In the genomic region with DNA sequence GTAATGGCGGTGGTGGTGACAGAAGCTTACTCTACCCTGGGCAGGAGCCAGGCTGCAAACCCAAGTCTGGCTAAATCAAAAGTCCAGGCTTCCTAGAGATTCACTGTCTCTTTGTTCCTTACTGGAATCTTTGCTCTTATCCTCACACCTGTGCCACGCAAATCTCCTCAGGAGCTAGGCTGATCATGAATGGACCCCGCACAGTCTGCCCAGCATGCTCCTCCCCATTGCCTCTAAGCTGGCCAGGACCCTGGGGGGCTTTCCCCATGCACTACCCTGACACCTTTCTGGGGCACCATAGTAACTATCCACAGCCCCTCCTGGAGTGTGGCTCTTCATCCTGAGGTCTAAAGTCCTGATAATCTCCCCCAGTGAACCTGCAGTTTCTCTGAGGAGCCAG, we compare ENCODE assay signal across 12 cellular contexts. TPM values are rescaled to one million over a fixed set of nuclear protein-coding genes. Genes with fewer than 3 reads are reported as not detected.
DNase-seq lines count a peak whose midpoint lies in the region; ATAC-seq and TF ChIP-seq lines count a peak whose summit lies in the region.
"Not testable (repeated sequence)": the region's sequence is repeated elsewhere in the genome, so short reads cannot be mapped to it uniquely, and the experiment has no call there.
"Had no signal": no experiment of that assay in that cellular context is flagged by ENCODE, and none has a peak within 500 bp of the region (broad histone marks: within the 10 kb centered on the region; RNA-seq: fewer than 3 reads in every experiment).

No MANE protein-coding gene starts in this region.

- H3K56ac ChIP-seq in mesendoderm (ENCODE audit: low read length): not testable (repeated sequence)

- not testable (repeated sequence) for H3K9me3 Mint-ChIP-seq in natural killer cell treated with Interleukin-12 subunit alpha and Interleukin-12 subunit beta and Interleukin-15 and Interleukin-18, amount 100 ng/mL, for 72 hours; stimulated activated effector memory CD8-positive, alpha-beta T cell treated with anti-CD3 and anti-CD28 coated beads, Interleukin-12 subunit alpha, Interleukin-12 subunit beta, amount 100 ng/mL, for 72 hours; stimulated activated memory B cell treated with anti-CD40 and anti-IgM and Interleukin-4, amounts not matched to agents 10 μg/mL and 1 μg/mL and 100 μg/mL, for 72 hours

- H3K4me1 Mint-ChIP-seq in natural killer cell treated with Interleukin-12 subunit alpha and Interleukin-12 subunit beta and Interleukin-15 and Interleukin-18, amount 100 ng/mL, for 72 hours (ENCODE audit: low read depth in 2 of 2); stimulated activated effector memory CD8-positive, alpha-beta T cell treated with anti-CD3 and anti-CD28 coated beads, Interleukin-12 subunit alpha, Interleukin-12 subunit beta, amount 100 ng/mL, for 72 hours; stimulated activated memory B cell treated with anti-CD40 and anti-IgM and Interleukin-4, amounts not matched to agents 10 μg/mL and 1 μg/mL and 100 μg/mL, for 72 hours: not testable (repeated sequence)

- not testable (repeated sequence) for H4K8ac ChIP-seq in mesendoderm (ENCODE audit: low read depth, low read length)

- H3K36me3 Mint-ChIP-seq in natural killer cell treated with Interleukin-12 subunit alpha and Interleukin-12 subunit beta and Interleukin-15 and Interleukin-18, amount 100 ng/mL, for 72 hours; stimulated activated effector memory CD8-positive, alpha-beta T cell treated with anti-CD3 and anti-CD28 coated beads, Interleukin-12 subunit alpha, Interleukin-12 subunit beta, amount 100 ng/mL, for 72 hours; stimulated activated memory B cell treated with anti-CD40 and anti-IgM and Interleukin-4, amounts not matched to agents 10 μg/mL and 1 μg/mL and 100 μg/mL, for 72 hours: not testable (repeated sequence)

- H4K20me1 ChIP-seq in BLaER1: not testable (repeated sequence)

- H3K36me3 ChIP-seq in BLaER1; mesendoderm (ENCODE audit: control insufficient read depth, insufficient read depth, low read length); upper lobe of right lung: not testable (repeated sequence)

- H3K27me3 Mint-ChIP-seq in natural killer cell treated with Interleukin-12 subunit alpha and Interleukin-12 subunit beta and Interleukin-15 and Interleukin-18, amount 100 ng/mL, for 72 hours: peaks cover 6 to 22% of the 10 kb centered on the region in 2 donors
- H3K27me3 Mint-ChIP-seq in stimulated activated memory B cell treated with anti-CD40 and anti-IgM and Interleukin-4, amounts not matched to agents 10 μg/mL and 1 μg/mL and 100 μg/mL, for 72 hours: not testable (repeated sequence)

- H2AK5ac ChIP-seq in mesendoderm (ENCODE audit: low read length): not testable (repeated sequence)

- H2BK120ac ChIP-seq in mesendoderm (ENCODE audit: low read depth, low read length): not testable (repeated sequence)

- H3K27me3 ChIP-seq in BLaER1; mesendoderm (ENCODE audit: insufficient read depth, low read length, poor library complexity); upper lobe of right lung: not testable (repeated sequence)

- TF ChIP-seq CTCF in upper lobe of right lung (IDR thresholded peaks at IDR 0.05): not testable (repeated sequence)

- H3K9me3 ChIP-seq in BLaER1, upper lobe of right lung: not testable (repeated sequence)

- H3K27ac ChIP-seq in BLaER1; mesendoderm (ENCODE audit: low read depth, low read length); upper lobe of right lung: not testable (repeated sequence)

- peak overlapping the region; percentile 51 for H3K18ac ChIP-seq in mesendoderm (ENCODE audit: low read length)

- H4K5ac ChIP-seq in mesendoderm (ENCODE audit: low read length): not testable (repeated sequence)

- ATAC-seq in natural killer cell treated with Interleukin-12 subunit alpha and Interleukin-12 subunit beta and Interleukin-15 and Interleukin-18, amount 100 ng/mL, for 72 hours: peak; percentile 43 to 54
- ATAC-seq in stimulated activated effector memory CD8-positive, alpha-beta T cell treated with anti-CD3 and anti-CD28 coated beads, Interleukin-12 subunit alpha, Interleukin-12 subunit beta, amount 100 ng/mL, for 72 hours: peak; percentile 35
- peak; percentile 41 for ATAC-seq in stimulated activated memory B cell treated with anti-CD40 and anti-IgM and Interleukin-4, amounts not matched to agents 10 μg/mL and 1 μg/mL and 100 μg/mL, for 72 hours
- peak; percentile 12 for ATAC-seq in upper lobe of right lung

- not testable (repeated sequence) for DNase-seq in mesendoderm; natural killer cell treated with Interleukin-12 subunit alpha and Interleukin-12 subunit beta and Interleukin-15 and Interleukin-18, amount 100 ng/mL, for 72 hours (ENCODE audit: low spot score); stimulated activated effector memory CD8-positive, alpha-beta T cell treated with anti-CD3 and anti-CD28 coated beads, Interleukin-12 subunit alpha, Interleukin-12 subunit beta, amount 100 ng/mL, for 72 hours (ENCODE audit: low spot score in 2 of 2); upper lobe of right lung

- WGBS in mesendoderm (ENCODE audit: extremely low coverage, insufficient coverage, low lambda C conversion rate): no CpG with 5 or more reads among the region's 3 CpGs

- not testable (repeated sequence) for H3K79me2 ChIP-seq in mesendoderm (ENCODE audit: control insufficient read depth, insufficient read depth, low read length)

- not testable (repeated sequence) for H3K4me3 Mint-ChIP-seq in natural killer cell treated with Interleukin-12 subunit alpha and Interleukin-12 subunit beta and Interleukin-15 and Interleukin-18, amount 100 ng/mL, for 72 hours; stimulated activated effector memory CD8-positive, alpha-beta T cell treated with anti-CD3 and anti-CD28 coated beads, Interleukin-12 subunit alpha, Interleukin-12 subunit beta, amount 100 ng/mL, for 72 hours; stimulated activated memory B cell treated with anti-CD40 and anti-IgM and Interleukin-4, amounts not matched to agents 10 μg/mL and 1 μg/mL and 100 μg/mL, for 72 hours

- not testable (repeated sequence) for H3K9ac ChIP-seq in BLaER1; mesendoderm (ENCODE audit: low read length)

- H3K4ac ChIP-seq in mesendoderm (ENCODE audit: low read depth, low read length): not testable (repeated sequence)

- H3K23ac ChIP-seq in mesendoderm (ENCODE audit: low read length): not testable (repeated sequence)

- peak overlapping the region; percentile 30 for H3K4me2 ChIP-seq in BLaER1
- H3K4me2 ChIP-seq in mesendoderm (ENCODE audit: low read length): not testable (repeated sequence)

- not testable (repeated sequence) for H3K4me1 ChIP-seq in BLaER1; mesendoderm (ENCODE audit: control insufficient read depth, low read depth, low read length); upper lobe of right lung

- not testable (repeated sequence) for H3K79me1 ChIP-seq in mesendoderm (ENCODE audit: low read length)

- not testable (repeated sequence) for H2BK15ac ChIP-seq in mesendoderm (replicated peaks; ENCODE audit: low read depth)

- intact Hi-C loops in upper lobe of right lung (cut with DNase I): not testable (repeated sequence)

- H3K27ac Mint-ChIP-seq in natural killer cell treated with Interleukin-12 subunit alpha and Interleukin-12 subunit beta and Interleukin-15 and Interleukin-18, amount 100 ng/mL, for 72 hours; stimulated activated effector memory CD8-positive, alpha-beta T cell treated with anti-CD3 and anti-CD28 coated beads, Interleukin-12 subunit alpha, Interleukin-12 subunit beta, amount 100 ng/mL, for 72 hours; stimulated activated memory B cell treated with anti-CD40 and anti-IgM and Interleukin-4, amounts not matched to agents 10 μg/mL and 1 μg/mL and 100 μg/mL, for 72 hours: not testable (repeated sequence)

- H3K4me3 ChIP-seq in BLaER1; mesendoderm (ENCODE audit: low read length); upper lobe of right lung: not testable (repeated sequence)

- not testable (repeated sequence) for H2BK5ac ChIP-seq in mesendoderm (ENCODE audit: low read length)

RNA-seq across cellular contexts. Expression of a gene that starts 7.3 kb away (rescaled TPM):
- polyA plus RNA-seq in mesendoderm (2013, experiment 1 of 2): 10.4 TPM
- 10.1 TPM for polyA plus RNA-seq in mesendoderm (2013, experiment 2 of 2)
- 1 to 10 TPM; 1.2 to 4.1 TPM for total RNA-seq in natural killer cell treated with Interleukin-12 subunit alpha and Interleukin-12 subunit beta and Interleukin-15 and Interleukin-18, amount 100 ng/mL, for 72 hours
- total RNA-seq in upper lobe of right lung: 2.5 TPM
- total RNA-seq: A172; CD4-positive, alpha-beta memory T cell; CD4-positive, alpha-beta T cell; CD4-positive, CD25-positive, alpha-beta regulatory T cell; CD8-positive, alpha-beta T cell had no signal
- polyA plus RNA-seq: CD4-positive, alpha-beta memory T cell; CD4-positive, CD25-positive, alpha-beta regulatory T cell; CD8-positive, alpha-beta memory T cell had no signal
